23 cellular contexts compared by ENCODE assay signal in genomic region chr2:164447660-164448059, GRCh38.
"Had no signal": no experiment of that assay in that cellular context is flagged by ENCODE, and none has a peak within 500 bp of the region (broad histone marks: within the 10 kb centered on the region; RNA-seq: fewer than 3 reads in every experiment).

No MANE protein-coding gene starts in this region.

- H3K4me3 ChIP-seq: ascending aorta, body of pancreas, SJCRH30 had no signal

- H3K36me3 ChIP-seq: ascending aorta, SJCRH30, WERI-Rb-1 had no signal

- H3K4me1 ChIP-seq: ascending aorta, body of pancreas, SJCRH30 had no signal

- H3K27me3 ChIP-seq: ascending aorta, body of pancreas, SJCRH30 had no signal

- H3K27ac ChIP-seq: ascending aorta, body of pancreas, SJCRH30, WERI-Rb-1 had no signal

- H3K4me2 ChIP-seq: SK-N-SH had no signal

- DNase-seq: activated CD4-positive, alpha-beta T cell treated with anti-CD3 and anti-CD28 coated beads for 4 hours; activated CD8-positive, alpha-beta memory T cell treated with anti-CD3 and anti-CD28 coated beads, Interleukin-2, amount 10 ng/mL, durations not matched to agents 7 days and 5 days; activated effector memory CD4-positive, alpha-beta T cell treated with Interleukin-2 at 50 U/mL for 16 hours; activated naive CD4-positive, alpha-beta T cell treated with Interleukin-2 at 50 U/mL for 16 hours; activated naive CD8-positive, alpha-beta T cell treated with anti-CD3 and anti-CD28 coated beads, Interleukin-2, amount 50 U/mL, for 24 hours; activated T-cell treated with anti-CD3 and anti-CD28 coated beads, Interleukin-2, amount 50 U/mL, for 24 hours; amniotic stem cell; body of pancreas; Kasumi-1; KBM-7; NCI-H1048; NCI-H187; NCI-H2081; NCI-H2227 treated with DMSO at 0.1 percent for 48 hours; NCI-H446 treated with DMSO at 0.1 percent for 48 hours; NCI-H774; OCI-M1; RPMI8226; SJCRH30; SK-N-SH; T-helper 1 cell; WERI-Rb-1 had no signal

- H3K9ac ChIP-seq: SK-N-SH had no signal
